8 cellular contexts compared by ENCODE assay signal in genomic region chr5:140563554-140563953, GRCh38. TPM values are rescaled to one million over a fixed set of nuclear protein-coding genes. Genes with fewer than 3 reads are reported as not detected.
DNase-seq lines count a peak whose midpoint lies in the region; ATAC-seq and TF ChIP-seq lines count a peak whose summit lies in the region.

No MANE protein-coding gene starts in this region.

- H3K36me3 ChIP-seq in lung (ENCODE audit: control insufficient read depth in 2 of 2, insufficient read depth in 2 of 2, low read length in 2 of 2): peaks cover 0 to 32% of the 10 kb centered on the region in 2 donors
- H3K36me3 ChIP-seq in upper lobe of left lung: peaks cover 0 to 36% (median 17%) of the 10 kb centered on the region in 4 donors

- WGBS in lung, 2 donors: 69 to 83% methylated on average over 9 of the region's 9 CpGs
- 63 to 65% methylated on average over 7 to 9 of the region's 9 CpGs for WGBS in upper lobe of left lung, 2 donors

- ATAC-seq in lung (ENCODE audit: insufficient read depth, low FRiP score) (no peak), upper lobe of left lung (ENCODE audit: low FRiP score in 2 of 2) (no peak), GM21717 (IDR thresholded peaks at IDR 0.05; ENCODE audit: unreplicated experiment) (no peak), GM18517 (IDR thresholded peaks at IDR 0.05; ENCODE audit: unreplicated experiment) (no peak)

- H3K9me3 ChIP-seq in lung (ENCODE audit: control insufficient read depth in 2 of 2, insufficient read depth in 1 of 2, low read length in 1 of 2) (no peaks in the 10 kb centered on the region), upper lobe of left lung (no peaks in the 10 kb centered on the region)

- TF ChIP-seq EP300 in upper lobe of left lung (IDR thresholded peaks at IDR 0.05): no peak

- no peak for TF ChIP-seq POLR2A in upper lobe of left lung (IDR thresholded peaks at IDR 0.05)

- no peaks in the 10 kb centered on the region for H3K9me3 Mint-ChIP-seq in activated naive CD4-positive, alpha-beta T cell treated with anti-CD3 and anti-CD28 coated beads, Interleukin-2, amount 50 U/mL, for 24 hours

- H3K27me3 Mint-ChIP-seq in activated naive CD4-positive, alpha-beta T cell treated with anti-CD3 and anti-CD28 coated beads, Interleukin-2, amount 50 U/mL, for 24 hours: no peaks in the 10 kb centered on the region

- in situ Hi-C loops in astrocyte of the cerebellum (cut with HindIII; ENCODE audit: low sequenced_read_pairs): no loop called here

- peak overlapping the region; percentile 80 for H3K27ac Mint-ChIP-seq in activated naive CD4-positive, alpha-beta T cell treated with anti-CD3 and anti-CD28 coated beads, Interleukin-2, amount 50 U/mL, for 24 hours

- peaks cover 16% of the 10 kb centered on the region for H3K36me3 Mint-ChIP-seq in activated naive CD4-positive, alpha-beta T cell treated with anti-CD3 and anti-CD28 coated beads, Interleukin-2, amount 50 U/mL, for 24 hours

- H3K4me3 Mint-ChIP-seq in activated naive CD4-positive, alpha-beta T cell treated with anti-CD3 and anti-CD28 coated beads, Interleukin-2, amount 50 U/mL, for 24 hours: peak overlapping the region; percentile 92

- H3K4me3 ChIP-seq in astrocyte of the cerebellum (ENCODE audit: low read depth, low read length) (peak overlapping the region; percentile 69), lung (peak overlapping the region; percentile 45), upper lobe of left lung (peak overlapping the region; percentile 23 to 85 (median 74))

- peak overlapping the region; percentile 76 to 95 for H3K27ac ChIP-seq in lung (ENCODE audit: low read depth in 1 of 2, low read length in 1 of 2)
- H3K27ac ChIP-seq in upper lobe of left lung: peak overlapping the region; percentile 94 to 97 (median 94)

- H3K27me3 ChIP-seq in lung (ENCODE audit: control insufficient read depth, insufficient read depth): no peaks in the 10 kb centered on the region
- no peaks in the 10 kb centered on the region for H3K27me3 ChIP-seq in upper lobe of left lung

- H3K4me1 ChIP-seq in lung (ENCODE audit: control insufficient read depth in 2 of 2, insufficient read depth in 2 of 2, low read length in 2 of 2): peaks cover 5 to 32% of the 10 kb centered on the region in 2 donors
- H3K4me1 ChIP-seq in upper lobe of left lung: peaks cover 38 to 50% (median 49%) of the 10 kb centered on the region in 4 donors

- TF ChIP-seq CTCF in astrocyte of the cerebellum (IDR thresholded peaks at IDR 0.05; ENCODE audit: low read depth, low read length, missing control alignments): no peak
- no peak for TF ChIP-seq CTCF in lung (IDR thresholded peaks at IDR 0.05; ENCODE audit: control extremely low read depth, extremely low read depth)
- TF ChIP-seq CTCF in upper lobe of left lung (IDR thresholded peaks at IDR 0.05): no peak

- DNase-seq in activated naive CD4-positive, alpha-beta T cell (lab: John Stamatoyannopoulos, UW): no peak
- no peak for DNase-seq in astrocyte of the cerebellum (ENCODE audit: low read depth)
- no peak for DNase-seq in lung (ENCODE audit: low spot score)
- DNase-seq in upper lobe of left lung: no peak
- DNase-seq in NCI-H2171 treated with DMSO at 0.1 percent for 48 hours (lab: John Stamatoyannopoulos, UW): no peak

- H3K4me1 Mint-ChIP-seq in activated naive CD4-positive, alpha-beta T cell treated with anti-CD3 and anti-CD28 coated beads, Interleukin-2, amount 50 U/mL, for 24 hours: peaks cover 53% of the 10 kb centered on the region

RNA-seq across cellular contexts. Expression of gene APBB3, which starts 0.8 kb away (rescaled TPM):
- total RNA-seq in lung: 10 to 100 TPM; 31.6 to 36.1 TPM
- 10 to 100 TPM; 24.7 to 25.5 TPM for polyA plus RNA-seq in lung
- total RNA-seq in upper lobe of left lung: 100 to 1,000 TPM in 1 of 6 donors, 10 to 100 TPM in 5; 14.1 to 127 (median 28.4) TPM

RNA-seq across cellular contexts. Expression of gene SLC35A4, which starts 1.1 kb away (rescaled TPM):
- total RNA-seq in lung: 10 to 100 TPM; 10.7 to 94.4 TPM
- 10 to 100 TPM; 41.0 to 91.5 TPM for polyA plus RNA-seq in lung
- 10 to 100 TPM; 30.4 to 92.3 (median 56.7) TPM for total RNA-seq in upper lobe of left lung

RNA-seq across cellular contexts. Expression of gene SRA1, which starts 6.3 kb away (rescaled TPM):
- 10 to 100 TPM; 14.0 to 36.0 TPM for total RNA-seq in lung
- polyA plus RNA-seq in lung: 10 to 100 TPM; 37.7 to 45.5 TPM
- total RNA-seq in upper lobe of left lung: 10 to 100 TPM; 23.1 to 31.6 (median 29.6) TPM

RNA-seq across cellular contexts. Expression of gene EIF4EBP3, which starts 16.1 kb away (rescaled TPM):
- total RNA-seq in lung: 10 to 100 TPM in 1 of 2 donors, 1 to 10 TPM in 1; 5.2 to 13.3 TPM
- polyA plus RNA-seq in lung: 10 to 100 TPM; 27.6 to 69.5 TPM
- 10 to 100 TPM; 12.1 to 32.5 (median 21.0) TPM for total RNA-seq in upper lobe of left lung
